In the genomic region with DNA sequence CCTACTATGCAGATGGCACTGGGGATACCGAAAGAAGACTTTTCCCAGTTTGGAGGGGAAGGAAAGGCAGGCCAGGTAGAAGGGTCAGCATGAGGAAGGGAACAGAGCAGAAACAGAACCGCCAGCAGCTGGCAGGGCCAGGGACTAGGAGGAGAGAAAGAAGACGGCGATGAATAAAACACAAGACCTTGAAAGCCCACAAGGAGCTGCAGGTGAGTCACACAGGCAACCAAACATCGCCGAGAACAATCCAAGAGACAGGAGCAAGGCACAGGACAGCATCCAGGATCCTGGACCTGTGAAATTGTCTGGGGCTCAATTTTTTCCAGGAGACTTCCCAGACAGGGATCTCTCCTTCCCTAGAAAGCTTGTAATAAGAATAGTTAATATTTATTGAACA, we compare ENCODE assay signal across 17 cellular contexts. TPM values are rescaled to one million over a fixed set of nuclear protein-coding genes. Genes with fewer than 3 reads are reported as not detected.
DNase-seq lines count a peak whose midpoint lies in the region; FAIRE-seq and TF ChIP-seq lines count a peak whose summit lies in the region.
"Had no signal": no experiment of that assay in that cellular context is flagged by ENCODE, and none has a peak within 500 bp of the region (broad histone marks: within the 10 kb centered on the region; RNA-seq: fewer than 3 reads in every experiment).

No MANE protein-coding gene starts in this region.

- peak overlapping the region; percentile 92 for H3K27ac Mint-ChIP-seq in astrocyte (ENCODE audit: unreplicated experiment)
- H3K27ac Mint-ChIP-seq: activated naive CD8-positive, alpha-beta T cell treated with anti-CD3 and anti-CD28 coated beads, Interleukin-2, amount 50 U/mL, for 24 hours; B cell had no signal

- no peak for TF ChIP-seq CTCF in astrocyte (IDR thresholded peaks at IDR 0.05; ENCODE audit: insufficient read depth, low read depth, low read length)

- no peaks in the 10 kb centered on the region for H3K27me3 Mint-ChIP-seq in astrocyte (ENCODE audit: low read depth, unreplicated experiment)

- H3K36me3 ChIP-seq in astrocyte (ENCODE audit: insufficient read depth, low read length): peaks cover 12% of the 10 kb centered on the region

- no peaks in the 10 kb centered on the region for H3K9me3 ChIP-seq in astrocyte (ENCODE audit: insufficient read depth, low read depth, low read length)
- H3K9me3 ChIP-seq: mucosa of descending colon had no signal

- peaks cover 61% of the 10 kb centered on the region for H3K4me1 Mint-ChIP-seq in astrocyte (ENCODE audit: low read depth, unreplicated experiment)
- H3K4me1 Mint-ChIP-seq: activated naive CD8-positive, alpha-beta T cell treated with anti-CD3 and anti-CD28 coated beads, Interleukin-2, amount 50 U/mL, for 24 hours; B cell had no signal

- no peaks in the 10 kb centered on the region for H4K20me1 ChIP-seq in astrocyte (ENCODE audit: insufficient read depth, low read length)

- peak; percentile 61 for DNase-seq in Daoy (ENCODE audit: low read depth)
- DNase-seq in astrocyte (ENCODE audit: low read depth): no peak
- no peak for DNase-seq in LoVo (ENCODE audit: low spot score)
- DNase-seq in EL: no peak
- DNase-seq in effector CD8-positive, alpha-beta T cell (lab: John Stamatoyannopoulos, UW): no peak
- DNase-seq in erythroblast (lab: John Stamatoyannopoulos, UW): no peak
- DNase-seq: activated CD8-positive, alpha-beta memory T cell treated with anti-CD3 and anti-CD28 coated beads, Interleukin-2, amount 50 U/mL, for 48 hours; activated naive CD8-positive, alpha-beta T cell treated with anti-CD3 and anti-CD28 coated beads, Interleukin-2, amount 50 U/mL, for 24 hours; effector CD4-positive, alpha-beta T cell; head of caudate nucleus; mucosa of descending colon; NCI-H1417 treated with DMSO at 0.1 percent for 48 hours; NCI-H526 had no signal

- H3K27ac ChIP-seq in astrocyte (ENCODE audit: low read depth, low read length) (peak overlapping the region; percentile 91), layer of hippocampus (ENCODE audit: low read depth, low read length) (peak overlapping the region; percentile 49), skin epidermis (peak overlapping the region in 16 of 21 experiments; percentile 9 to 74 (median 56))

- H3K4me3 Mint-ChIP-seq in astrocyte (ENCODE audit: unreplicated experiment): peak overlapping the region; percentile 52
- H3K4me3 Mint-ChIP-seq: activated naive CD8-positive, alpha-beta T cell treated with anti-CD3 and anti-CD28 coated beads, Interleukin-2, amount 50 U/mL, for 24 hours; B cell had no signal

- TF ChIP-seq POLR2A in erythroblast (IDR thresholded peaks at IDR 0.05; ENCODE audit: low read length): no peak

- no peak overlapping the region for H2AFZ ChIP-seq in astrocyte (ENCODE audit: low read depth, low read length)

- H3K4me3 ChIP-seq in astrocyte (ENCODE audit: insufficient read depth, low read depth, low read length) (peak overlapping the region; percentile 19), skin epidermis (no peak overlapping the region)
- H3K4me3 ChIP-seq: mucosa of descending colon had no signal

- peaks cover 65% of the 10 kb centered on the region for H3K36me3 Mint-ChIP-seq in astrocyte (ENCODE audit: low read depth, unreplicated experiment)

- peaks cover 52% of the 10 kb centered on the region for H3K79me2 ChIP-seq in astrocyte (ENCODE audit: insufficient read depth, low read length)

- peak overlapping the region; percentile 67 for H3K9ac ChIP-seq in astrocyte (ENCODE audit: low read length)

- H3K4me2 ChIP-seq in astrocyte (ENCODE audit: low read length): peak overlapping the region; percentile 63

- H3K27me3 ChIP-seq in astrocyte (ENCODE audit: insufficient read depth, low read length): no peaks in the 10 kb centered on the region
- H3K27me3 ChIP-seq in layer of hippocampus (ENCODE audit: control insufficient read depth, insufficient read depth, low read length): no peaks in the 10 kb centered on the region

- no peak for FAIRE-seq in astrocyte (lab: Jason Lieb, UNC)
- FAIRE-seq: G401.6 had no signal

- no peaks in the 10 kb centered on the region for H3K9me3 Mint-ChIP-seq in astrocyte (ENCODE audit: unreplicated experiment)
- H3K9me3 Mint-ChIP-seq: activated naive CD8-positive, alpha-beta T cell treated with anti-CD3 and anti-CD28 coated beads, Interleukin-2, amount 50 U/mL, for 24 hours had no signal

- peaks cover 35% of the 10 kb centered on the region for H3K4me1 ChIP-seq in astrocyte (ENCODE audit: insufficient read depth, low read length)

RNA-seq across cellular contexts. Expression of gene NUAK1, which starts 47.3 kb away (rescaled TPM):
- total RNA-seq in Daoy (2014; rRNA removed; shearing (Covaris generic)): 30.1 and 31.3 TPM in 2 replicates
- 94.0 and 96.1 TPM in 2 replicates for total RNA-seq in astrocyte
- total RNA-seq: B cell had no signal
